Comparison of ENCODE assay signal across 10 cellular contexts in genomic region chr7:36600869-36601530, GRCh38.
A peak's percentile ranks its signal among the peaks of the same experiment; 100 is the strongest.
DNase-seq lines count a peak whose midpoint lies in the region; ATAC-seq and TF ChIP-seq lines count a peak whose summit lies in the region.
"Had no signal": no experiment of that assay in that cellular context is flagged by ENCODE, and none has a peak within 500 bp of the region (broad histone marks: within the 10 kb centered on the region; RNA-seq: fewer than 3 reads in every experiment).

No MANE protein-coding gene starts in this region.

- peak; percentile 41 for DNase-seq in GM23248
- DNase-seq in epithelial cell of esophagus (ENCODE audit: low read depth), result peak; percentile 90
- peak; percentile 40 for DNase-seq in non-pigmented ciliary epithelial cell (ENCODE audit: low read depth)
- no peak for DNase-seq in dedifferentiated amniotic fluid mesenchymal stem cell (ENCODE audit: extremely low spot score)
- no peak for DNase-seq in GDM1 (lab: John Stamatoyannopoulos, UW)
- no peak for DNase-seq in DMS114 treated with DMSO at 0.1 percent for 48 hours (lab: John Stamatoyannopoulos, UW; ENCODE audit: unreplicated experiment)
- DNase-seq: activated CD8-positive, alpha-beta memory T cell treated with anti-CD3 and anti-CD28 coated beads, Interleukin-2, amount 50 U/mL, for 4 hours had no signal

- 0 out of 2 replicates have a peak, but pooled peaks have one; percentile 12 for TF ChIP-seq CTCF in OCI-LY3 (IDR thresholded peaks at IDR 0.05; ENCODE audit: low read depth, low read length)
- no peak for TF ChIP-seq CTCF in epithelial cell of esophagus (IDR thresholded peaks at IDR 0.05; ENCODE audit: insufficient read depth, low read depth, low read length, missing control alignments)

- H4K20me1 ChIP-seq in GM23248 (ENCODE audit: insufficient read depth), result no peaks in the 10 kb centered on the region
- no peaks in the 10 kb centered on the region for H4K20me1 ChIP-seq in OCI-LY3 (ENCODE audit: insufficient read depth, low read length)

- no peak overlapping the region for H3K4me3 ChIP-seq in GM23248
- no peak overlapping the region for H3K4me3 ChIP-seq in OCI-LY3 (ENCODE audit: low read length)
- no peak overlapping the region for H3K4me3 ChIP-seq in epithelial cell of esophagus (ENCODE audit: low read length)
- H3K4me3 ChIP-seq: neural progenitor cell had no signal

- H3K9ac ChIP-seq in GM23248, result no peak overlapping the region
- no peak overlapping the region for H3K9ac ChIP-seq in OCI-LY3 (ENCODE audit: low read length)
- H3K9ac ChIP-seq: neural progenitor cell had no signal

- no peaks in the 10 kb centered on the region for H3K79me2 ChIP-seq in GM23248 (ENCODE audit: insufficient read depth)
- H3K79me2 ChIP-seq in OCI-LY3 (ENCODE audit: low read length), result no peaks in the 10 kb centered on the region

- H3K4me2 ChIP-seq in GM23248 (ENCODE audit: unreplicated experiment), result no peak overlapping the region
- H3K4me2 ChIP-seq in OCI-LY3 (ENCODE audit: low read length), result peak overlapping the region; percentile 21
- H3K4me2 ChIP-seq: neural progenitor cell had no signal

- H3K9me3 ChIP-seq in GM23248 (ENCODE audit: low read depth), result no peaks in the 10 kb centered on the region
- H3K9me3 ChIP-seq in OCI-LY3 (ENCODE audit: insufficient read depth, low read length), result no peaks in the 10 kb centered on the region

- no peaks in the 10 kb centered on the region for H3K9me2 ChIP-seq in GM23248 (ENCODE audit: insufficient read depth)

- in situ Hi-C loops in GM23248 (cut with MboI), result no loop called here

- H3K4me1 ChIP-seq in GM23248 (ENCODE audit: insufficient read depth) (no peaks in the 10 kb centered on the region), OCI-LY3 (ENCODE audit: low read length) (peaks cover 14% of the 10 kb centered on the region)

- H3F3A ChIP-seq in GM23248 (ENCODE audit: insufficient read depth), result no peaks in the 10 kb centered on the region

- H3K27me3 ChIP-seq in GM23248 (replicated peaks; ENCODE audit: insufficient read depth) (peaks cover 4% of the 10 kb centered on the region; the same call in 1 of the 2 replicates), OCI-LY3 (ENCODE audit: low read depth, low read length) (peaks cover 5% of the 10 kb centered on the region)
- H3K27me3 ChIP-seq: neural progenitor cell had no signal

- no peak overlapping the region for H3K27ac ChIP-seq in GM23248
- H3K27ac ChIP-seq in OCI-LY3 (ENCODE audit: low read length), result no peak overlapping the region
- H3K27ac ChIP-seq: neural progenitor cell had no signal

- WGBS in GM23248 (ENCODE audit: low coverage in 1 of 2, low lambda C conversion rate in 2 of 2, missing lambda C conversion rate in 2 of 2), 2 experiments, result 63 to 65% methylated on average over 5 of the region's 5 CpGs

- H2AFZ ChIP-seq in GM23248 (no peak overlapping the region), OCI-LY3 (ENCODE audit: low read depth, low read length) (no peak overlapping the region)
- H2AFZ ChIP-seq: neural progenitor cell had no signal

- no peaks in the 10 kb centered on the region for H3K36me3 ChIP-seq in GM23248 (ENCODE audit: low read depth)
- no peaks in the 10 kb centered on the region for H3K36me3 ChIP-seq in OCI-LY3 (replicated peaks; ENCODE audit: low read depth, low read length)
- H3K36me3 ChIP-seq: neural progenitor cell had no signal

- ATAC-seq in GM18502 (IDR thresholded peaks at IDR 0.05; ENCODE audit: poor library complexity, unreplicated experiment), result no peak

Comparison
In these comparisons a context has a peak if more than half of its experiments do, and no peak if none do; other contexts are left out.
1. DNase-seq: peak in GM23248 (single experiment), epithelial cell of esophagus (single experiment) and non-pigmented ciliary epithelial cell (single experiment); none in dedifferentiated amniotic fluid mesenchymal stem cell (single experiment), GDM1 (single experiment) and DMS114 treated with DMSO at 0.1 percent for 48 hours (single experiment).